In genomic region chr17:3641014-3641413, GRCh38 we compare ENCODE assay signal across 22 cellular contexts. TPM values are rescaled to one million over a fixed set of nuclear protein-coding genes. Genes with fewer than 3 reads are reported as not detected.
DNase-seq lines count a peak whose midpoint lies in the region; TF ChIP-seq lines count a peak whose summit lies in the region.
"Had no signal": no experiment of that assay in that cellular context is flagged by ENCODE, and none has a peak within 500 bp of the region (broad histone marks: within the 10 kb centered on the region; RNA-seq: fewer than 3 reads in every experiment).

No MANE protein-coding gene starts in this region.

- peak overlapping the region; percentile 92 for H3K27ac Mint-ChIP-seq in activated CD4-positive, alpha-beta T cell treated with anti-CD3 and anti-CD28 coated beads, Interleukin-2, amount 10 ng/mL, durations not matched to agents 24 days and 14 days
- peak overlapping the region; percentile 54 for H3K27ac Mint-ChIP-seq in activated naive CD8-positive, alpha-beta T cell treated with anti-CD3 and anti-CD28 coated beads for 36 hours

- H4K20me1 ChIP-seq in BLaER1 treated with 17β-estradiol and CSF1 and Interleukin-3, amounts not matched to agents 10 nM and 100 nM, result peaks cover 0 to 8% (median 0%) of the 10 kb centered on the region in 11 experiments; a peak in 4 of 22 replicates

- H3K36me3 Mint-ChIP-seq in activated CD4-positive, alpha-beta T cell treated with anti-CD3 and anti-CD28 coated beads, Interleukin-2, amount 10 ng/mL, durations not matched to agents 24 days and 14 days (ENCODE audit: low read depth), result peaks cover 52% of the 10 kb centered on the region
- peaks cover 3% of the 10 kb centered on the region for H3K36me3 Mint-ChIP-seq in activated naive CD8-positive, alpha-beta T cell treated with anti-CD3 and anti-CD28 coated beads for 36 hours

- peaks cover 0 to 51% (median 27%) of the 10 kb centered on the region in 11 experiments; a peak in 19 of 22 replicates for H3K36me3 ChIP-seq in BLaER1 treated with 17β-estradiol and CSF1 and Interleukin-3, amounts not matched to agents 10 nM and 100 nM
- H3K36me3 ChIP-seq in vagina, result peaks cover 0 to 5% of the 10 kb centered on the region in 2 donors

- peaks cover 46% of the 10 kb centered on the region for H3K4me1 Mint-ChIP-seq in activated CD4-positive, alpha-beta T cell treated with anti-CD3 and anti-CD28 coated beads, Interleukin-2, amount 10 ng/mL, durations not matched to agents 24 days and 14 days
- H3K4me1 Mint-ChIP-seq in activated naive CD8-positive, alpha-beta T cell treated with anti-CD3 and anti-CD28 coated beads for 36 hours, result peaks cover 23% of the 10 kb centered on the region
- H3K4me1 Mint-ChIP-seq: central memory CD8-positive, alpha-beta T cell had no signal

- no peak for TF ChIP-seq POLR2A in vagina (IDR thresholded peaks at IDR 0.05)

- peak overlapping the region in 5 of 10 experiments; percentile 1 to 33 (median 21); a peak in 2 of 20 replicates for H3K4me3 ChIP-seq in BLaER1 treated with 17β-estradiol and CSF1 and Interleukin-3, amounts not matched to agents 10 nM and 100 nM
- H3K4me3 ChIP-seq in iPS-18c (ENCODE audit: insufficient read depth, low read depth, low read length), result peak overlapping the region; percentile 20; the same call in 1 of the 2 replicates
- no peak overlapping the region for H3K4me3 ChIP-seq in vagina
- H3K4me3 ChIP-seq: A549, mucosa of descending colon had no signal

- peak overlapping the region; percentile 75 to 97 (median 88) for H3K27ac ChIP-seq in BLaER1 treated with 17β-estradiol and CSF1 and Interleukin-3, amounts not matched to agents 10 nM and 100 nM
- no peak overlapping the region for H3K27ac ChIP-seq in vagina
- H3K27ac ChIP-seq: A549, parathyroid adenoma, RWPE1 had no signal

- no peaks in the 10 kb centered on the region for H3K9me3 Mint-ChIP-seq in activated CD4-positive, alpha-beta T cell treated with anti-CD3 and anti-CD28 coated beads, Interleukin-2, amount 10 ng/mL, durations not matched to agents 24 days and 14 days
- H3K9me3 Mint-ChIP-seq in activated naive CD8-positive, alpha-beta T cell treated with anti-CD3 and anti-CD28 coated beads for 36 hours, result no peaks in the 10 kb centered on the region
- H3K9me3 Mint-ChIP-seq: central memory CD8-positive, alpha-beta T cell; nephron progenitor cell; stimulated activated naive CD8-positive, alpha-beta T cell treated with anti-CD3 and anti-CD28 coated beads, Interleukin-15, amount 100 ng/mL, for 72 hours; type B pancreatic cell had no signal

- no peak for TF ChIP-seq CTCF in vagina (IDR thresholded peaks at IDR 0.05)

- H3K4me1 ChIP-seq in BLaER1 treated with 17β-estradiol and CSF1 and Interleukin-3, amounts not matched to agents 10 nM and 100 nM, result peaks cover 73 to 91% (median 85%) of the 10 kb centered on the region in 10 experiments
- H3K4me1 ChIP-seq in vagina, result peaks cover 16% of the 10 kb centered on the region

- no peak for DNase-seq in activated CD4-positive, alpha-beta T cell treated with anti-CD3 and anti-CD28 coated beads, Interleukin-2, amount 10 ng/mL, durations not matched to agents 24 days and 14 days
- DNase-seq in activated CD4-positive, alpha-beta T cell treated with anti-CD3 and anti-CD28 coated beads, Interleukin-2, amount 50 U/mL, for 4 hours, result no peak
- no peak for DNase-seq in activated naive CD8-positive, alpha-beta T cell treated with anti-CD3 and anti-CD28 coated beads for 36 hours
- DNase-seq in stimulated activated CD4-positive, alpha-beta T cell treated with anti-CD3 and anti-CD28 coated beads, Interleukin-4, amount 100 ng/mL, for 24 hours, result no peak
- DNase-seq in vagina (ENCODE audit: extremely low spot score in 2 of 2) (no peak), AG20443 (ENCODE audit: low spot score) (no peak)
- DNase-seq: activated gamma-delta T cell; C1 segment of cervical spinal cord; NCI-H1048; NCI-H1930; NCI-H2227 treated with DMSO at 0.1 percent for 48 hours; NCI-H748 treated with DMSO at 0.1 percent for 48 hours; nephron progenitor cell; stimulated activated naive CD8-positive, alpha-beta T cell treated with anti-CD3 and anti-CD28 coated beads, Interleukin-15, amount 100 ng/mL, for 72 hours had no signal

- peak overlapping the region; percentile 78 to 98 (median 89) for H3K4me2 ChIP-seq in BLaER1 treated with 17β-estradiol and CSF1 and Interleukin-3, amounts not matched to agents 10 nM and 100 nM
- H3K4me2 ChIP-seq: A549 had no signal

- intact Hi-C loops in activated CD4-positive, alpha-beta T cell treated with anti-CD3 and anti-CD28 coated beads, Interleukin-2, amount 10 ng/mL, durations not matched to agents 24 days and 14 days (cut with micrococcal nuclease), result no loop called here
- intact Hi-C loops in vagina (cut with DNase I), result no loop called here

- no peak overlapping the region for H3K4me3 Mint-ChIP-seq in activated CD4-positive, alpha-beta T cell treated with anti-CD3 and anti-CD28 coated beads, Interleukin-2, amount 10 ng/mL, durations not matched to agents 24 days and 14 days
- no peak overlapping the region for H3K4me3 Mint-ChIP-seq in activated naive CD8-positive, alpha-beta T cell treated with anti-CD3 and anti-CD28 coated beads for 36 hours
- H3K4me3 Mint-ChIP-seq: central memory CD8-positive, alpha-beta T cell had no signal

- H3K27me3 ChIP-seq in BLaER1 treated with 17β-estradiol and CSF1 and Interleukin-3, amounts not matched to agents 10 nM and 100 nM, result no peaks in the 10 kb centered on the region
- H3K27me3 ChIP-seq in vagina, result no peaks in the 10 kb centered on the region

- H3K9ac ChIP-seq in BLaER1 treated with 17β-estradiol and CSF1 and Interleukin-3, amounts not matched to agents 10 nM and 100 nM, result peak overlapping the region; percentile 63 to 98 (median 73); a peak in 21 of 22 replicates
- H3K9ac ChIP-seq: parathyroid adenoma had no signal

- no peaks in the 10 kb centered on the region for H3K27me3 Mint-ChIP-seq in activated CD4-positive, alpha-beta T cell treated with anti-CD3 and anti-CD28 coated beads, Interleukin-2, amount 10 ng/mL, durations not matched to agents 24 days and 14 days
- H3K27me3 Mint-ChIP-seq in activated naive CD8-positive, alpha-beta T cell treated with anti-CD3 and anti-CD28 coated beads for 36 hours, result no peaks in the 10 kb centered on the region
- H3K27me3 Mint-ChIP-seq: central memory CD8-positive, alpha-beta T cell; stimulated activated naive CD8-positive, alpha-beta T cell treated with anti-CD3 and anti-CD28 coated beads, Interleukin-15, amount 100 ng/mL, for 72 hours; type B pancreatic cell had no signal

- no peaks in the 10 kb centered on the region for H3K9me3 ChIP-seq in BLaER1 treated with 17β-estradiol and CSF1 and Interleukin-3, amounts not matched to agents 10 nM and 100 nM (replicated peaks in 1 of 11)
- no peaks in the 10 kb centered on the region for H3K9me3 ChIP-seq in iPS-18c (ENCODE audit: control insufficient read depth, insufficient read depth, low read length)
- H3K9me3 ChIP-seq in vagina, result no peaks in the 10 kb centered on the region
- H3K9me3 ChIP-seq: A549, mucosa of descending colon had no signal

RNA-seq across cellular contexts. Expression of gene CTNS, which starts 4.5 kb away (rescaled TPM):
- total RNA-seq in activated CD4-positive, alpha-beta T cell treated with anti-CD3 and anti-CD28 coated beads, Interleukin-2, amount 10 ng/mL, durations not matched to agents 24 days and 14 days, result 46.7 and 48.1 TPM in 2 replicates
- 10 to 100 TPM; 10.6 to 11.0 TPM for total RNA-seq in activated naive CD8-positive, alpha-beta T cell treated with anti-CD3 and anti-CD28 coated beads for 36 hours
- 35.6 TPM for total RNA-seq in vagina

RNA-seq across cellular contexts. Expression of gene SHPK, which starts 5.0 kb away (rescaled TPM):
- total RNA-seq in activated CD4-positive, alpha-beta T cell treated with anti-CD3 and anti-CD28 coated beads, Interleukin-2, amount 10 ng/mL, durations not matched to agents 24 days and 14 days, result 20.6 and 21.2 TPM in 2 replicates
- 10 to 100 TPM; 11.9 to 12.3 TPM for total RNA-seq in activated naive CD8-positive, alpha-beta T cell treated with anti-CD3 and anti-CD28 coated beads for 36 hours
- 14.0 TPM for total RNA-seq in vagina

RNA-seq across cellular contexts. Expression of gene TAX1BP3, which starts 27.4 kb away (rescaled TPM):
- total RNA-seq in activated CD4-positive, alpha-beta T cell treated with anti-CD3 and anti-CD28 coated beads, Interleukin-2, amount 10 ng/mL, durations not matched to agents 24 days and 14 days, result 28.7 and 29.0 TPM in 2 replicates
- 10 to 100 TPM; 12.3 to 13.6 TPM for total RNA-seq in activated naive CD8-positive, alpha-beta T cell treated with anti-CD3 and anti-CD28 coated beads for 36 hours
- 78.1 TPM for total RNA-seq in vagina

RNA-seq across cellular contexts. Expression of gene EMC6, which starts 27.6 kb away (rescaled TPM):
- total RNA-seq in activated CD4-positive, alpha-beta T cell treated with anti-CD3 and anti-CD28 coated beads, Interleukin-2, amount 10 ng/mL, durations not matched to agents 24 days and 14 days, result 69.4 and 70.5 TPM in 2 replicates
- total RNA-seq in activated naive CD8-positive, alpha-beta T cell treated with anti-CD3 and anti-CD28 coated beads for 36 hours, result 10 to 100 TPM; 83.6 to 85.8 TPM
- total RNA-seq in vagina, result 18.9 TPM

RNA-seq across cellular contexts. Expression of gene TRPV1, which starts 31.8 kb away (rescaled TPM):
- total RNA-seq in activated CD4-positive, alpha-beta T cell treated with anti-CD3 and anti-CD28 coated beads, Interleukin-2, amount 10 ng/mL, durations not matched to agents 24 days and 14 days, result 6.1 and 8.2 TPM in 2 replicates
- 1 to 10 TPM; 1.4 TPM for total RNA-seq in activated naive CD8-positive, alpha-beta T cell treated with anti-CD3 and anti-CD28 coated beads for 36 hours
- 7.6 TPM for total RNA-seq in vagina
